Comparison of ENCODE assay signal across 1 cellular context in the genomic region with DNA sequence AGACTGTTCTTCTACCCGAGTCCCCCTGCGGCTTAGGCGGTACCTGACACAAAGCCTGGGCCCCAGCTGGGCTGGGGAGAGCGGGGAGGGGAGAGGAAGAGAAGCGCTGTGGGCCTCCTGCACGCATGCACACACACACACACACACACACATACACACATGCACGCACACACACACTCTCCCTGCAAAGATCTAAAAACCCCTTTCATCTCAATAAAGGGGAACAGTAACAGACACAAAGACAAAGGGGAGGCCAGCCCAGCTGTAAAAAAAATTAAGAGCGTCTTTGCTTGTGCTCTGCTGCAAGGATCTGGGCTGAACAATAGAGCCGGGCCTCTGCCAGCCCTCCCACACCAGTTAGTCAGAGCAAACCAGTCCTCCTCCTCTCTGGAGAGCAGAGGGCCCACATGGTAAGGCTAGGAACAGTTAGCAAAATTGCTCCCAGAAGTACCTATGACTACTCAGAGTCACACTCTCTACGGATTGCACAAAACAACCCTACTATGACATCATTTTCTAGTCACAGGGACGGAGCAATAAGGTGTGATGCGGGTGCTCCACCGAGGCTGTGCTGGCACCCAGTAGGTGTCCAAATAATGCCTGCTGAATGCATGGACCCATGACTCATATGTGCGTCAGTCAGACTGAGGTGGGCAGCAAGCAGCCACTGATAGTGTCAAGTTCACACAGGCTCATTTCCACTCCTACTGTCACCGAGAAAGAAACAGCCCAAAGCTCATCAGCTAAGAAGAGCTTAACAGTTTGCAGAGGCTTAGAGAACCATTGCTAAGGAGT.
TF ChIP-seq lines count a peak whose summit lies in the region.

No MANE protein-coding gene starts in this region.

TF ChIP-seq in GM23338, 12 proteins besides CTCF, POLR2A, EP300 and RAD21 (continued from another document):
- TF ChIP-seq ZNF462 (CRISPR knock-in tag; IDR thresholded peaks at IDR 0.05) = no peak
- no peak for TF ChIP-seq ZNF114 (CRISPR knock-in tag; IDR thresholded peaks at IDR 0.05)
- no peak for TF ChIP-seq CREB1 (CRISPR knock-in tag; IDR thresholded peaks at IDR 0.05; ENCODE audit: low read depth)
- TF ChIP-seq NANOG (IDR thresholded peaks at IDR 0.05; ENCODE audit: borderline replicate concordance) = no peak
- TF ChIP-seq ZNF331 (CRISPR knock-in tag; IDR thresholded peaks at IDR 0.05; ENCODE audit: low read depth) = no peak
